Comparison of ENCODE assay signal across 1 cellular context in the genomic region with DNA sequence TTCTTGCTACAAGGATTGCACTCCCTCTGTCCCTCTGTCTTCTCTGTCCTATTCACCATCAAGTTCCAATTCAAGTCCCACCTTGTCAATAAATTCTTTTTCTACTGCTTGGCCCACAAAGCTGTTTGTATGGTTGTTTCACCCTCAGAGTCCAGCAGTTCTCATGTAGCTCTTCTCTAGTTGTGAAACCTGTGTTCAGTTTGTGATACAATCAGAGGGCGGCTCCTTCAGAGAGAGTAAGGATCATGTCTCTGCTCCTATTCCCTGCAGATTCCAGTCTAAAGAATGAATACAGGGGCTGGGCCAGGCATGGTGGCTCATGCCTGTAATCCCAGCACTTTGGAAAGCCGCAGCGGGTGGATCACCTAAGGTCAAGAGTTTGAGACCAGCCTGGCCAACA.
TF ChIP-seq lines count a peak whose summit lies in the region.

No MANE protein-coding gene starts in this region.

TF ChIP-seq in A549, 52 proteins besides CTCF, POLR2A, EP300 and RAD21 (continued from another document):
- TF ChIP-seq, protein P1, sequence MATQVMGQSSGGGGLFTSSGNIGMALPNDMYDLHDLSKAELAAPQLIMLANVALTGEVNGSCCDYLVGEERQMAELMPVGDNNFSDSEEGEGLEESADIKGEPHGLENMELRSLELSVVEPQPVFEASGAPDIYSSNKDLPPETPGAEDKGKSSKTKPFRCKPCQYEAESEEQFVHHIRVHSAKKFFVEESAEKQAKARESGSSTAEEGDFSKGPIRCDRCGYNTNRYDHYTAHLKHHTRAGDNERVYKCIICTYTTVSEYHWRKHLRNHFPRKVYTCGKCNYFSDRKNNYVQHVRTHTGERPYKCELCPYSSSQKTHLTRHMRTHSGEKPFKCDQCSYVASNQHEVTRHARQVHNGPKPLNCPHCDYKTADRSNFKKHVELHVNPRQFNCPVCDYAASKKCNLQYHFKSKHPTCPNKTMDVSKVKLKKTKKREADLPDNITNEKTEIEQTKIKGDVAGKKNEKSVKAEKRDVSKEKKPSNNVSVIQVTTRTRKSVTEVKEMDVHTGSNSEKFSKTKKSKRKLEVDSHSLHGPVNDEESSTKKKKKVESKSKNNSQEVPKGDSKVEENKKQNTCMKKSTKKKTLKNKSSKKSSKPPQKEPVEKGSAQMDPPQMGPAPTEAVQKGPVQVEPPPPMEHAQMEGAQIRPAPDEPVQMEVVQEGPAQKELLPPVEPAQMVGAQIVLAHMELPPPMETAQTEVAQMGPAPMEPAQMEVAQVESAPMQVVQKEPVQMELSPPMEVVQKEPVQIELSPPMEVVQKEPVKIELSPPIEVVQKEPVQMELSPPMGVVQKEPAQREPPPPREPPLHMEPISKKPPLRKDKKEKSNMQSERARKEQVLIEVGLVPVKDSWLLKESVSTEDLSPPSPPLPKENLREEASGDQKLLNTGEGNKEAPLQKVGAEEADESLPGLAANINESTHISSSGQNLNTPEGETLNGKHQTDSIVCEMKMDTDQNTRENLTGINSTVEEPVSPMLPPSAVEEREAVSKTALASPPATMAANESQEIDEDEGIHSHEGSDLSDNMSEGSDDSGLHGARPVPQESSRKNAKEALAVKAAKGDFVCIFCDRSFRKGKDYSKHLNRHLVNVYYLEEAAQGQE (IDR thresholded peaks at IDR 0.05) = no peak
- TF ChIP-seq EHF (CRISPR knock-in tag; IDR thresholded peaks at IDR 0.05) = no peak
- no peak for TF ChIP-seq GATA3 (IDR thresholded peaks at IDR 0.05; ENCODE audit: borderline replicate concordance)
- no peak for TF ChIP-seq ZFP36 (IDR thresholded peaks at IDR 0.05; ENCODE audit: borderline replicate concordance, partially characterized antibody)
- TF ChIP-seq, protein P2, sequence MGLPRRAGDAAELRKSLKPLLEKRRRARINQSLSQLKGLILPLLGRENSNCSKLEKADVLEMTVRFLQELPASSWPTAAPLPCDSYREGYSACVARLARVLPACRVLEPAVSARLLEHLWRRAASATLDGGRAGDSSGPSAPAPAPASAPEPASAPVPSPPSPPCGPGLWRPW (IDR thresholded peaks at IDR 0.05) = no peak
- no peak for TF ChIP-seq CEBPB (IDR thresholded peaks at IDR 0.05)
- TF ChIP-seq, protein P3, sequence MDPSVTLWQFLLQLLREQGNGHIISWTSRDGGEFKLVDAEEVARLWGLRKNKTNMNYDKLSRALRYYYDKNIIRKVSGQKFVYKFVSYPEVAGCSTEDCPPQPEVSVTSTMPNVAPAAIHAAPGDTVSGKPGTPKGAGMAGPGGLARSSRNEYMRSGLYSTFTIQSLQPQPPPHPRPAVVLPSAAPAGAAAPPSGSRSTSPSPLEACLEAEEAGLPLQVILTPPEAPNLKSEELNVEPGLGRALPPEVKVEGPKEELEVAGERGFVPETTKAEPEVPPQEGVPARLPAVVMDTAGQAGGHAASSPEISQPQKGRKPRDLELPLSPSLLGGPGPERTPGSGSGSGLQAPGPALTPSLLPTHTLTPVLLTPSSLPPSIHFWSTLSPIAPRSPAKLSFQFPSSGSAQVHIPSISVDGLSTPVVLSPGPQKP (IDR thresholded peaks at IDR 0.05; ENCODE audit: low read depth, low read length) = no peak
- no peak for TF ChIP-seq SREBF2 (IDR thresholded peaks at IDR 0.05)
